In the genomic region with DNA sequence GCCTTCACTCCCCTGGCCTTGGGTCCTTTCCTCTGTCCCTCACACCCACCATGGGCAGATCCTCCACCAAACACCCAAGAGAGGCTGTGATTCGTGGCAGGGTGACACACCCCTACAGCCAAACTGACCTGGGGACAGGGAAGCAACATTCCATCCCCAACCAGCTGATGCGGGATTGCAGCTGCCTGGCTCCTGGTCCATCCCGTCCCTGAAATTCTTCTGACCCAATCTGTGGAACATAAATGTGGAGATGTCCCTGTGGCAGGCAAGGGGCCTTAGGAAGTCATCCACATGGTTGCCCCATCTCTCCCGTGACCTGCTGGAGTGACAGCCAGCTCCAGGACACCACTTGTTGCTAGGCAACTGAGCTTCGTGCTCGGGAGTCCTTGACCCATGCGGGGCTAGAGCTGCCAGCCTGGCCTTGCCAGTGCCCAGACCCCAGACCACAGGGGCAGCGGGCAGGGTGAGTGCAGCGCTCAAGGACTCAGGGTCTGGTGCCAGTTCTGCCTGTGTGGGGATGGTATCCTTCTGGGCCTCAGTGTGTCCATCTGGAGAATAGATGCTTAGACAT, we compare ENCODE assay signal across 29 cellular contexts. TPM values are rescaled to one million over a fixed set of nuclear protein-coding genes. Genes with fewer than 3 reads are reported as not detected.
DNase-seq lines count a peak whose midpoint lies in the region; ATAC-seq and TF ChIP-seq lines count a peak whose summit lies in the region.
"Had no signal": no experiment of that assay in that cellular context is flagged by ENCODE, and none has a peak within 500 bp of the region (broad histone marks: within the 10 kb centered on the region; RNA-seq: fewer than 3 reads in every experiment).

No MANE protein-coding gene starts in this region.

- no peak overlapping the region for H3K4me3 ChIP-seq in CD4-positive, CD25-positive, alpha-beta regulatory T cell (ENCODE audit: low read depth, low read length)
- H3K4me3 ChIP-seq in neutrophil (ENCODE audit: low read depth in 1 of 2, low read length in 1 of 2): no peak overlapping the region
- no peak overlapping the region for H3K4me3 ChIP-seq in ascending aorta
- H3K4me3 ChIP-seq: A549, breast epithelium, esophagus squamous epithelium, heart right ventricle, PC-9 had no signal

- no peak overlapping the region for H3K27ac ChIP-seq in CD4-positive, CD25-positive, alpha-beta regulatory T cell (ENCODE audit: insufficient read depth, low read length, poor library complexity, severe bottlenecking)
- H3K27ac ChIP-seq in neutrophil (peak overlapping the region; percentile 28), ascending aorta (no peak overlapping the region)
- H3K27ac ChIP-seq: A549, breast epithelium, esophagus squamous epithelium, foreskin keratinocyte, heart right ventricle, HL-60, PC-9 had no signal

- ATAC-seq in activated CD8-positive, alpha-beta T cell treated with anti-CD3 and anti-CD28 coated beads for 36 hours: no peak
- ATAC-seq in activated CD8-positive, alpha-beta T cell treated with anti-CD3 and anti-CD28 coated beads, Interleukin-2, amount 10 ng/mL, durations not matched to agents 7 days and 5 days: no peak
- no peak for ATAC-seq in CD4-positive, CD25-positive, alpha-beta regulatory T cell (ENCODE audit: low read depth in 2 of 2)
- no peak for ATAC-seq in T-helper 17 cell
- ATAC-seq: A549, foreskin keratinocyte, heart right ventricle had no signal

- H3K4me3 Mint-ChIP-seq in activated CD8-positive, alpha-beta T cell treated with anti-CD3 and anti-CD28 coated beads for 36 hours: no peak overlapping the region
- no peak overlapping the region for H3K4me3 Mint-ChIP-seq in activated CD8-positive, alpha-beta T cell treated with anti-CD3 and anti-CD28 coated beads, Interleukin-2, amount 10 ng/mL, durations not matched to agents 7 days and 5 days
- H3K4me3 Mint-ChIP-seq in CD4-positive, CD25-positive, alpha-beta regulatory T cell: no peak overlapping the region
- no peak overlapping the region for H3K4me3 Mint-ChIP-seq in T-helper 17 cell
- H3K4me3 Mint-ChIP-seq: naive B cell had no signal

- DNase-seq in activated CD8-positive, alpha-beta T cell treated with anti-CD3 and anti-CD28 coated beads for 36 hours: no peak
- no peak for DNase-seq in activated CD8-positive, alpha-beta T cell treated with anti-CD3 and anti-CD28 coated beads, Interleukin-2, amount 10 ng/mL, durations not matched to agents 7 days and 5 days
- no peak for DNase-seq in CD4-positive, CD25-positive, alpha-beta regulatory T cell
- DNase-seq in T-helper 17 cell (no peak), SK-N-DZ (ENCODE audit: low spot score) (no peak), ascending aorta (ENCODE audit: low spot score in 2 of 2) (no peak)
- no peak for DNase-seq in activated effector memory CD4-positive, alpha-beta T cell treated with Interleukin-2 at 50 U/mL for 16 hours
- DNase-seq: activated CD4-positive, CD25-positive, alpha-beta regulatory T cell treated with anti-CD3 and anti-CD28 coated beads, Interleukin-2, amount 50 U/mL, for 72 hours; activated CD8-positive, alpha-beta memory T cell treated with anti-CD3 and anti-CD28 coated beads for 24 hours; activated gamma-delta T cell; AML-193; amygdala; EL; esophagus squamous epithelium; foreskin keratinocyte; heart right ventricle; Karpas-422; kidney; midbrain; naive B cell; NCI-H2029 treated with DMSO at 0.1 percent for 48 hours; NCI-H526; PC-9; Right ventricle myocardium superior; stimulated activated naive CD4-positive, alpha-beta T cell had no signal

- H3K4me1 ChIP-seq in CD4-positive, CD25-positive, alpha-beta regulatory T cell (ENCODE audit: control insufficient read depth, insufficient read depth, low read length, poor library complexity, severe bottlenecking): no peaks in the 10 kb centered on the region
- H3K4me1 ChIP-seq in neutrophil (ENCODE audit: control insufficient read depth in 1 of 2, insufficient read depth in 1 of 2, low read depth in 1 of 2, low read length in 1 of 2) (no peaks in the 10 kb centered on the region), ascending aorta (peaks cover 9 to 10% of the 10 kb centered on the region in 2 donors)
- H3K4me1 ChIP-seq: A549, breast epithelium, foreskin keratinocyte had no signal

- no peaks in the 10 kb centered on the region for H3K9me3 ChIP-seq in CD4-positive, CD25-positive, alpha-beta regulatory T cell (ENCODE audit: control insufficient read depth in 2 of 2, low read length in 2 of 2)
- H3K9me3 ChIP-seq in T-helper 17 cell (ENCODE audit: control insufficient read depth, low read length, poor library complexity, severe bottlenecking): no peaks in the 10 kb centered on the region
- no peaks in the 10 kb centered on the region for H3K9me3 ChIP-seq in neutrophil
- no peaks in the 10 kb centered on the region for H3K9me3 ChIP-seq in ascending aorta
- H3K9me3 ChIP-seq: A549, breast epithelium, esophagus squamous epithelium had no signal

- peak overlapping the region; percentile 75 for H3K27ac Mint-ChIP-seq in activated CD8-positive, alpha-beta T cell treated with anti-CD3 and anti-CD28 coated beads for 36 hours
- H3K27ac Mint-ChIP-seq in activated CD8-positive, alpha-beta T cell treated with anti-CD3 and anti-CD28 coated beads, Interleukin-2, amount 10 ng/mL, durations not matched to agents 7 days and 5 days: no peak overlapping the region
- peak overlapping the region; percentile 49 to 90 (median 86) for H3K27ac Mint-ChIP-seq in CD4-positive, CD25-positive, alpha-beta regulatory T cell
- peak overlapping the region; percentile 45 for H3K27ac Mint-ChIP-seq in T-helper 17 cell

- POLR2A ChIA-PET in activated CD8-positive, alpha-beta T cell treated with anti-CD3 and anti-CD28 coated beads for 36 hours (lab: Charles Lee): no interaction called here
- POLR2A ChIA-PET in activated CD8-positive, alpha-beta T cell treated with anti-CD3 and anti-CD28 coated beads, Interleukin-2, amount 10 ng/mL, durations not matched to agents 7 days and 5 days (lab: Charles Lee): interaction anchor here (0.7 to 1.3 kb wide), 3 partner anchors 18 to 187 kb away, joined by 3 to 4 read pairs (median 3); no protein-coding TSS in a partner anchor

- no peaks in the 10 kb centered on the region for H3K9me3 Mint-ChIP-seq in activated CD8-positive, alpha-beta T cell treated with anti-CD3 and anti-CD28 coated beads for 36 hours
- H3K9me3 Mint-ChIP-seq in activated CD8-positive, alpha-beta T cell treated with anti-CD3 and anti-CD28 coated beads, Interleukin-2, amount 10 ng/mL, durations not matched to agents 7 days and 5 days (ENCODE audit: insufficient read depth): no peaks in the 10 kb centered on the region
- no peaks in the 10 kb centered on the region for H3K9me3 Mint-ChIP-seq in CD4-positive, CD25-positive, alpha-beta regulatory T cell
- H3K9me3 Mint-ChIP-seq: naive B cell had no signal

- H3K36me3 ChIP-seq in CD4-positive, CD25-positive, alpha-beta regulatory T cell (ENCODE audit: control insufficient read depth, insufficient read depth, low read length): peaks cover 90% of the 10 kb centered on the region
- H3K36me3 ChIP-seq in neutrophil (peaks cover 100% of the 10 kb centered on the region), ascending aorta (peaks cover 3 to 13% of the 10 kb centered on the region in 2 donors)
- H3K36me3 ChIP-seq: breast epithelium had no signal

- H3K27me3 Mint-ChIP-seq in activated CD8-positive, alpha-beta T cell treated with anti-CD3 and anti-CD28 coated beads for 36 hours: no peaks in the 10 kb centered on the region
- no peaks in the 10 kb centered on the region for H3K27me3 Mint-ChIP-seq in activated CD8-positive, alpha-beta T cell treated with anti-CD3 and anti-CD28 coated beads, Interleukin-2, amount 10 ng/mL, durations not matched to agents 7 days and 5 days (ENCODE audit: low read depth)
- H3K27me3 Mint-ChIP-seq in CD4-positive, CD25-positive, alpha-beta regulatory T cell: no peaks in the 10 kb centered on the region
- no peaks in the 10 kb centered on the region for H3K27me3 Mint-ChIP-seq in T-helper 17 cell
- H3K27me3 Mint-ChIP-seq: naive B cell had no signal

- intact Hi-C loops in activated CD8-positive, alpha-beta T cell treated with anti-CD3 and anti-CD28 coated beads for 36 hours (cut with micrococcal nuclease): no loop called here
- intact Hi-C loops in ascending aorta (cut with DNase I): no loop called here

- H3K27me3 ChIP-seq in CD4-positive, CD25-positive, alpha-beta regulatory T cell (ENCODE audit: control insufficient read depth, insufficient read depth, low read length): no peaks in the 10 kb centered on the region
- no peaks in the 10 kb centered on the region for H3K27me3 ChIP-seq in neutrophil
- no peaks in the 10 kb centered on the region for H3K27me3 ChIP-seq in ascending aorta
- H3K27me3 ChIP-seq: breast epithelium, esophagus squamous epithelium, foreskin keratinocyte, heart right ventricle had no signal

- no peak for TF ChIP-seq CTCF in activated CD8-positive, alpha-beta T cell treated with anti-CD3 and anti-CD28 coated beads for 36 hours (IDR thresholded peaks at IDR 0.05)
- TF ChIP-seq CTCF in neutrophil (IDR thresholded peaks at IDR 0.05): no peak
- no peak for TF ChIP-seq CTCF in ascending aorta (IDR thresholded peaks at IDR 0.05)

- peaks cover 57% of the 10 kb centered on the region for H3K36me3 Mint-ChIP-seq in activated CD8-positive, alpha-beta T cell treated with anti-CD3 and anti-CD28 coated beads for 36 hours (ENCODE audit: low read depth)
- H3K36me3 Mint-ChIP-seq in activated CD8-positive, alpha-beta T cell treated with anti-CD3 and anti-CD28 coated beads, Interleukin-2, amount 10 ng/mL, durations not matched to agents 7 days and 5 days (ENCODE audit: low read depth): peaks cover 66% of the 10 kb centered on the region
- H3K36me3 Mint-ChIP-seq in CD4-positive, CD25-positive, alpha-beta regulatory T cell: peaks cover 32% of the 10 kb centered on the region
- peaks cover 15% of the 10 kb centered on the region for H3K36me3 Mint-ChIP-seq in T-helper 17 cell (ENCODE audit: low read depth)

- CTCF ChIA-PET in activated CD8-positive, alpha-beta T cell treated with anti-CD3 and anti-CD28 coated beads for 36 hours (lab: Charles Lee): interaction anchor here (0.6 to 2.4 kb wide), 3 partner anchors 26 to 110 kb away, joined by 3 to 10 read pairs (median 3); no protein-coding TSS in a partner anchor
- CTCF ChIA-PET in activated CD8-positive, alpha-beta T cell treated with anti-CD3 and anti-CD28 coated beads, Interleukin-2, amount 10 ng/mL, durations not matched to agents 7 days and 5 days (lab: Charles Lee): no interaction called here

- H3K4me1 Mint-ChIP-seq in activated CD8-positive, alpha-beta T cell treated with anti-CD3 and anti-CD28 coated beads for 36 hours (ENCODE audit: low read depth): peaks cover 38% of the 10 kb centered on the region
- H3K4me1 Mint-ChIP-seq in activated CD8-positive, alpha-beta T cell treated with anti-CD3 and anti-CD28 coated beads, Interleukin-2, amount 10 ng/mL, durations not matched to agents 7 days and 5 days (ENCODE audit: low read depth): peaks cover 16% of the 10 kb centered on the region
- H3K4me1 Mint-ChIP-seq in CD4-positive, CD25-positive, alpha-beta regulatory T cell: peaks cover 0 to 16% (median 1%) of the 10 kb centered on the region in 4 donors
- H3K4me1 Mint-ChIP-seq in T-helper 17 cell: peaks cover 18% of the 10 kb centered on the region

RNA-seq across cellular contexts. Expression of a gene that starts 34.0 kb away (rescaled TPM):
- total RNA-seq in activated CD8-positive, alpha-beta T cell treated with anti-CD3 and anti-CD28 coated beads for 36 hours: 10 to 100 TPM; 18.6 to 20.6 TPM
- 10 to 100 TPM; 11.3 to 12.5 TPM for total RNA-seq in activated CD8-positive, alpha-beta T cell treated with anti-CD3 and anti-CD28 coated beads, Interleukin-2, amount 10 ng/mL, durations not matched to agents 7 days and 5 days
- 15.3 TPM for total RNA-seq in CD4-positive, CD25-positive, alpha-beta regulatory T cell
- polyA plus RNA-seq in CD4-positive, CD25-positive, alpha-beta regulatory T cell: 10 to 100 TPM; 31.7 to 54.7 (median 47.3) TPM
- 1 to 10 TPM; 2.4 to 4.4 TPM for total RNA-seq in T-helper 17 cell
- polyA plus RNA-seq in SK-N-DZ (2014; cell fraction: cytosol; rRNA removed): 44.8 and 47.5 TPM in 2 replicates
- polyA plus RNA-seq in SK-N-DZ (2014; cell fraction: nucleus; rRNA removed): 25.9 and 29.3 TPM in 2 replicates
- total RNA-seq in ascending aorta: 36.6 TPM
